Comparison of ENCODE assay signal across 28 cellular contexts in genomic region chr7:68103319-68103718, GRCh38.
"Had no signal": no experiment of that assay in that cellular context is flagged by ENCODE, and none has a peak within 500 bp of the region (broad histone marks: within the 10 kb centered on the region; RNA-seq: fewer than 3 reads in every experiment).

No MANE protein-coding gene starts in this region.

- H2AFZ ChIP-seq: hepatocyte had no signal

- H3K27ac ChIP-seq: coronary artery, dorsolateral prefrontal cortex, epithelial cell of prostate, esophagus muscularis mucosa, esophagus squamous epithelium, foreskin keratinocyte, gastrocnemius medialis, gastroesophageal sphincter, heart left ventricle, heart right ventricle, hepatocyte had no signal

- H3K4me2 ChIP-seq: hepatocyte had no signal

- H3K79me2 ChIP-seq: hepatocyte had no signal

- H3K4me1 ChIP-seq: esophagus muscularis mucosa, esophagus squamous epithelium, foreskin keratinocyte, gastrocnemius medialis, gastroesophageal sphincter had no signal

- H3K36me3 ChIP-seq: esophagus muscularis mucosa, esophagus squamous epithelium, gastrocnemius medialis, gastroesophageal sphincter, heart left ventricle, heart right ventricle had no signal

- DNase-seq: cortex of kidney; dermis blood vessel endothelial cell; dorsolateral prefrontal cortex; effector CD4-positive, alpha-beta T cell; effector CD8-positive, alpha-beta T cell; effector memory CD4-positive, alpha-beta T cell; effector memory CD8-positive, alpha-beta T cell; endodermal cell; erythroblast; esophagus squamous epithelium; foreskin fibroblast; foreskin keratinocyte; foreskin melanocyte; gastrocnemius medialis; glutamatergic neuron; heart left ventricle; heart right ventricle; hippocampal formation had no signal

- H3K4me3 ChIP-seq: coronary artery, dorsolateral prefrontal cortex, esophagus muscularis mucosa, esophagus squamous epithelium, gastrocnemius medialis, gastroesophageal sphincter, heart left ventricle, heart right ventricle, hepatocyte had no signal

- FAIRE-seq: endometrium, endothelial cell of umbilical vein, frontal cortex had no signal

- H3K27ac Mint-ChIP-seq: dendritic cell treated with granulocyte-macrophage colony-stimulating factor and Interleukin-4, amounts not matched to agents 40 ng/mL and 50 ng/mL, for 4 days; effector memory CD8-positive, alpha-beta T cell; endodermal cell had no signal

- H3K4me3 Mint-ChIP-seq: dendritic cell treated with granulocyte-macrophage colony-stimulating factor and Interleukin-4, amounts not matched to agents 40 ng/mL and 50 ng/mL, for 4 days; effector memory CD8-positive, alpha-beta T cell; endodermal cell had no signal

- H3K4me1 Mint-ChIP-seq: endodermal cell had no signal

- H3K27me3 ChIP-seq: esophagus squamous epithelium, foreskin keratinocyte had no signal

- ATAC-seq: effector memory CD8-positive, alpha-beta T cell; esophagus mucosa; foreskin keratinocyte; gastrocnemius medialis; gastroesophageal sphincter; heart left ventricle; heart right ventricle had no signal

- H3K9me3 Mint-ChIP-seq: endodermal cell had no signal

- H3K27me3 Mint-ChIP-seq: dendritic cell treated with granulocyte-macrophage colony-stimulating factor and Interleukin-4, amounts not matched to agents 40 ng/mL and 50 ng/mL, for 4 days; effector memory CD8-positive, alpha-beta T cell had no signal

- H3K9me3 ChIP-seq: esophagus muscularis mucosa, esophagus squamous epithelium, gastrocnemius medialis, gastroesophageal sphincter, heart left ventricle, heart right ventricle had no signal
